In genomic region chr9:136403915-136404800, GRCh38 we compare ENCODE assay signal across 13 cellular contexts. TPM values are rescaled to one million over a fixed set of nuclear protein-coding genes. Genes with fewer than 3 reads are reported as not detected.
DNase-seq lines count a peak whose midpoint lies in the region; ATAC-seq and TF ChIP-seq lines count a peak whose summit lies in the region.
"Had no signal": no experiment of that assay in that cellular context is flagged by ENCODE, and none has a peak within 500 bp of the region (broad histone marks: within the 10 kb centered on the region; RNA-seq: fewer than 3 reads in every experiment).

No MANE protein-coding gene starts in this region.

- ATAC-seq in activated T-cell treated with anti-CD3 and anti-CD28 coated beads, Interleukin-2, amount 50 U/mL, for 4 hours = peak; percentile 34 to 36
- ATAC-seq in natural killer cell = no peak
- no peak for ATAC-seq in HG02763 (IDR thresholded peaks at IDR 0.05; ENCODE audit: unreplicated experiment)
- no peak for ATAC-seq in HG03097 (IDR thresholded peaks at IDR 0.05; ENCODE audit: low FRiP score, unreplicated experiment)
- ATAC-seq: foreskin keratinocyte, left lung, Right ventricle myocardium inferior had no signal

- H3K27me3 ChIP-seq in CD4-positive, alpha-beta memory T cell (ENCODE audit: insufficient read depth, low read length) = no peaks in the 10 kb centered on the region
- H3K27me3 ChIP-seq in MM.1S (replicated peaks; ENCODE audit: insufficient read depth, low read length) (no peaks in the 10 kb centered on the region), WERI-Rb-1 (ENCODE audit: insufficient read depth, low read depth, severe bottlenecking) (no peaks in the 10 kb centered on the region)
- H3K27me3 ChIP-seq: foreskin keratinocyte, left lung had no signal

- CTCF ChIA-PET in CD4-positive, alpha-beta memory T cell (lab: Charles Lee; ENCODE audit: partially characterized antibody) = interaction anchor here (1.1 to 3.9 kb wide), 4 partner anchors 7 to 295 kb away, joined by 3 to 20 read pairs (median 4); partner anchors contain the start of gene DNLZ

- 0 out of 2 replicates have a peak, but pooled peaks cover 4% of the 10 kb centered on the region for H3F3A ChIP-seq in MM.1S (ENCODE audit: insufficient read depth, low read length)

- no peaks in the 10 kb centered on the region for H3K9me3 Mint-ChIP-seq in CD4-positive, alpha-beta memory T cell
- H3K9me3 Mint-ChIP-seq in activated T-cell treated with anti-CD3 and anti-CD28 coated beads, Interleukin-2, amount 50 U/mL, for 4 hours = no peaks in the 10 kb centered on the region
- no peaks in the 10 kb centered on the region for H3K9me3 Mint-ChIP-seq in natural killer cell

- peak overlapping the region; percentile 70 for H3K27ac ChIP-seq in CD4-positive, alpha-beta memory T cell (ENCODE audit: low read depth, low read length)
- H3K27ac ChIP-seq in MM.1S (ENCODE audit: low read length) = peak overlapping the region; percentile 43; the same call in 1 of the 2 replicates
- no peak overlapping the region for H3K27ac ChIP-seq in WERI-Rb-1
- H3K27ac ChIP-seq: foreskin keratinocyte, left lung had no signal

- H3K4me3 Mint-ChIP-seq in CD4-positive, alpha-beta memory T cell = peak overlapping the region; percentile 69 to 95 (median 80)
- H3K4me3 Mint-ChIP-seq in activated T-cell treated with anti-CD3 and anti-CD28 coated beads, Interleukin-2, amount 50 U/mL, for 4 hours = peak overlapping the region; percentile 68
- peak overlapping the region; percentile 49 for H3K4me3 Mint-ChIP-seq in natural killer cell

- peaks cover 58% of the 10 kb centered on the region for H3K4me1 ChIP-seq in CD4-positive, alpha-beta memory T cell (ENCODE audit: insufficient read depth, low read length)
- peaks cover 27% of the 10 kb centered on the region for H3K4me1 ChIP-seq in MM.1S (ENCODE audit: low read length)
- H3K4me1 ChIP-seq: foreskin keratinocyte had no signal

- peak overlapping the region; percentile 47 for H3K4me2 ChIP-seq in MM.1S (ENCODE audit: low read depth, low read length)

- H3K36me3 ChIP-seq in CD4-positive, alpha-beta memory T cell (ENCODE audit: insufficient read depth, low read length) = peaks cover 18% of the 10 kb centered on the region
- H3K36me3 ChIP-seq in MM.1S (replicated peaks; ENCODE audit: insufficient read depth, low read length) (no peaks in the 10 kb centered on the region), WERI-Rb-1 (peaks cover 45% of the 10 kb centered on the region)

- H3K79me2 ChIP-seq in MM.1S (ENCODE audit: low read length) = peaks cover 20% of the 10 kb centered on the region

- H3K9ac ChIP-seq in MM.1S (ENCODE audit: low read length) = no peak overlapping the region; the same call in 1 of the 2 replicates

- H3K4me1 Mint-ChIP-seq in CD4-positive, alpha-beta memory T cell = peaks cover 31 to 65% (median 52%) of the 10 kb centered on the region in 4 donors
- H3K4me1 Mint-ChIP-seq in activated T-cell treated with anti-CD3 and anti-CD28 coated beads, Interleukin-2, amount 50 U/mL, for 4 hours (ENCODE audit: low read depth) = peaks cover 62% of the 10 kb centered on the region
- peaks cover 24 to 33% of the 10 kb centered on the region in 2 donors for H3K4me1 Mint-ChIP-seq in natural killer cell

- peak overlapping the region; percentile 89 to 97 (median 93) for H3K27ac Mint-ChIP-seq in CD4-positive, alpha-beta memory T cell
- peak overlapping the region; percentile 73 to 86 for H3K27ac Mint-ChIP-seq in natural killer cell

- no peaks in the 10 kb centered on the region for H4K20me1 ChIP-seq in MM.1S (ENCODE audit: insufficient read depth, low read length)

- no peaks in the 10 kb centered on the region for H3K27me3 Mint-ChIP-seq in CD4-positive, alpha-beta memory T cell
- H3K27me3 Mint-ChIP-seq in activated T-cell treated with anti-CD3 and anti-CD28 coated beads, Interleukin-2, amount 50 U/mL, for 4 hours (ENCODE audit: low read depth) = no peaks in the 10 kb centered on the region
- no peaks in the 10 kb centered on the region for H3K27me3 Mint-ChIP-seq in natural killer cell (ENCODE audit: low read depth in 2 of 2)
- H3K27me3 Mint-ChIP-seq: progenitor cell of endocrine pancreas had no signal

- intact Hi-C loops in CD4-positive, alpha-beta memory T cell (cut with micrococcal nuclease) = loop anchor here (5.0 to 10.0 kb wide), 2 partner anchors 137 to 141 kb away; partner anchors contain the start of gene NOTCH1
- intact Hi-C loops in natural killer cell (cut with micrococcal nuclease) = loop anchor here (10.0 kb wide), 1 partner anchor 89 kb away; no protein-coding TSS in a partner anchor

- H3K9me2 ChIP-seq in MM.1S (replicated peaks; ENCODE audit: insufficient read depth, low read length) = no peaks in the 10 kb centered on the region

- POLR2A ChIA-PET in CD4-positive, alpha-beta memory T cell (lab: Charles Lee; ENCODE audit: partially characterized antibody) = interaction anchor here (0.8 to 2.3 kb wide), 7 partner anchors 10 to 324 kb away, joined by 3 to 22 read pairs (median 3); partner anchors contain the start of genes DNLZ and INPP5E

- DNase-seq in CD4-positive, alpha-beta memory T cell = peak; percentile 26 to 78 (median 34)
- DNase-seq in MM.1S (no peak), natural killer cell (no peak), NCI-H1930 (lab: John Stamatoyannopoulos, UW) (no peak), WERI-Rb-1 (no peak)
- peak; percentile 19 for DNase-seq in activated T-cell treated with anti-CD3 and anti-CD28 coated beads, Interleukin-2, amount 50 U/mL, for 4 hours
- DNase-seq: foreskin keratinocyte, NCI-H2081 treated with DMSO at 0.1 percent for 48 hours had no signal

- no peak overlapping the region for H2AFZ ChIP-seq in MM.1S (ENCODE audit: low read length)

- no peaks in the 10 kb centered on the region for H3K9me3 ChIP-seq in CD4-positive, alpha-beta memory T cell (ENCODE audit: control insufficient read depth in 1 of 2, low read length in 2 of 2)
- H3K9me3 ChIP-seq in MM.1S (replicated peaks; ENCODE audit: insufficient read depth, low read length) = no peaks in the 10 kb centered on the region
- no peaks in the 10 kb centered on the region for H3K9me3 ChIP-seq in WERI-Rb-1 (ENCODE audit: severe bottlenecking)
- H3K9me3 ChIP-seq: left lung had no signal

- peaks cover 18 to 29% of the 10 kb centered on the region in 2 donors for H3K36me3 Mint-ChIP-seq in CD4-positive, alpha-beta memory T cell
- peaks cover 23% of the 10 kb centered on the region for H3K36me3 Mint-ChIP-seq in activated T-cell treated with anti-CD3 and anti-CD28 coated beads, Interleukin-2, amount 50 U/mL, for 4 hours (ENCODE audit: insufficient read depth)
- H3K36me3 Mint-ChIP-seq in natural killer cell = no peaks in the 10 kb centered on the region

- peak overlapping the region in 1 of 2 donors; percentile 49 for H3K4me3 ChIP-seq in CD4-positive, alpha-beta memory T cell (ENCODE audit: low read length in 2 of 2)
- H3K4me3 ChIP-seq in MM.1S (ENCODE audit: low read length) (no peak overlapping the region), WERI-Rb-1 (ENCODE audit: low read depth, low read length) (no peak overlapping the region)
- H3K4me3 ChIP-seq: left lung had no signal

- no peak for TF ChIP-seq CTCF in MM.1S (IDR thresholded peaks at IDR 0.05; ENCODE audit: low read length)
- TF ChIP-seq CTCF in natural killer cell (IDR thresholded peaks at IDR 0.05) = no peak
- no peak for TF ChIP-seq CTCF in WERI-Rb-1 (IDR thresholded peaks at IDR 0.05; ENCODE audit: low read depth, low read length)

RNA-seq across cellular contexts. Expression of gene SNAPC4, which starts 4.2 kb away (rescaled TPM):
- total RNA-seq in CD4-positive, alpha-beta memory T cell = 10 to 100 TPM; 13.1 to 15.4 TPM
- polyA plus RNA-seq in CD4-positive, alpha-beta memory T cell = 1 to 10 TPM in 1 of 2 donors, under 1 TPM in 1; 0.35 to 2.1 TPM
- total RNA-seq in activated T-cell treated with anti-CD3 and anti-CD28 coated beads, Interleukin-2, amount 50 U/mL, for 4 hours = 10 to 100 TPM; 43.7 to 48.0 (median 44.5) TPM
- 10 to 100 TPM in 1 of 3 donors, 1 to 10 TPM in 2; 9.0 to 11.3 (median 9.4) TPM for total RNA-seq in natural killer cell

RNA-seq across cellular contexts. Expression of gene ENTR1, which starts 6.3 kb away (rescaled TPM):
- total RNA-seq in CD4-positive, alpha-beta memory T cell = 10 to 100 TPM; 82.9 to 85.9 TPM
- 10 to 100 TPM in 1 of 2 donors, 1 to 10 TPM in 1; 8.3 to 12.7 TPM for polyA plus RNA-seq in CD4-positive, alpha-beta memory T cell
- total RNA-seq in activated T-cell treated with anti-CD3 and anti-CD28 coated beads, Interleukin-2, amount 50 U/mL, for 4 hours = 10 to 100 TPM; 52.8 to 65.0 (median 59.9) TPM
- total RNA-seq in natural killer cell = 10 to 100 TPM; 38.7 to 62.3 (median 41.6) TPM

RNA-seq across cellular contexts. Expression of gene PMPCA, which starts 6.3 kb away (rescaled TPM):
- 10 to 100 TPM; 71.8 to 73.3 TPM for total RNA-seq in CD4-positive, alpha-beta memory T cell
- polyA plus RNA-seq in CD4-positive, alpha-beta memory T cell = 10 to 100 TPM; 44.2 to 45.2 TPM
- 10 to 100 TPM; 85.8 to 95.5 (median 94.7) TPM for total RNA-seq in activated T-cell treated with anti-CD3 and anti-CD28 coated beads, Interleukin-2, amount 50 U/mL, for 4 hours
- total RNA-seq in natural killer cell = 10 to 100 TPM; 78.3 to 84.8 (median 79.3) TPM

RNA-seq across cellular contexts. Expression of gene CARD9, which starts 30.7 kb away (rescaled TPM):
- 1 to 10 TPM in 1 of 2 experiments, under 1 TPM in 1; 0.70 to 1.2 TPM for total RNA-seq in CD4-positive, alpha-beta memory T cell
- under 1 TPM in 1 of 2 donors, not detected in 1; 0.41 TPM for polyA plus RNA-seq in CD4-positive, alpha-beta memory T cell
- 1 to 10 TPM; 1.4 to 3.4 (median 2.4) TPM for total RNA-seq in activated T-cell treated with anti-CD3 and anti-CD28 coated beads, Interleukin-2, amount 50 U/mL, for 4 hours
- total RNA-seq in natural killer cell = 1 to 10 TPM; 1.6 to 4.2 (median 4.0) TPM

RNA-seq across cellular contexts. Expression of gene INPP5E, which starts 35.5 kb away (rescaled TPM):
- 10 to 100 TPM; 29.1 to 31.2 TPM for total RNA-seq in CD4-positive, alpha-beta memory T cell
- 1 to 10 TPM; 2.0 to 5.0 TPM for polyA plus RNA-seq in CD4-positive, alpha-beta memory T cell
- total RNA-seq in activated T-cell treated with anti-CD3 and anti-CD28 coated beads, Interleukin-2, amount 50 U/mL, for 4 hours = 10 to 100 TPM; 20.7 to 25.2 (median 22.5) TPM
- 10 to 100 TPM; 12.1 to 15.7 (median 14.4) TPM for total RNA-seq in natural killer cell

Comparison
In these comparisons a context has a peak if more than half of its experiments do, and no peak if none do; other contexts are left out.
1. DNase-seq: peak in CD4-positive, alpha-beta memory T cell (5 of 5) and activated T-cell treated with anti-CD3 and anti-CD28 coated beads, Interleukin-2, amount 50 U/mL, for 4 hours (single experiment); none in MM.1S (single experiment), natural killer cell (single experiment), NCI-H1930 (0 of 2) and WERI-Rb-1 (single experiment).
2. ATAC-seq: peak in activated T-cell treated with anti-CD3 and anti-CD28 coated beads, Interleukin-2, amount 50 U/mL, for 4 hours (2 of 2); none in natural killer cell (0 of 3), HG02763 (single experiment) and HG03097 (single experiment).
3. Peak in every context shown above with its lines, with median percentiles within 50 percentile points of each other: H3K4me3 Mint-ChIP-seq.